Comparison of ENCODE assay signal across 24 cellular contexts in genomic region chr10:48484911-48485310, GRCh38.
"Had no signal": no experiment of that assay in that cellular context is flagged by ENCODE, and none has a peak within 500 bp of the region (broad histone marks: within the 10 kb centered on the region; RNA-seq: fewer than 3 reads in every experiment).

No MANE protein-coding gene starts in this region.

- H3K9me3 ChIP-seq: MG63, Peyer's patch, SJCRH30 had no signal

- DNase-seq: Karpas-422, KG1, MG63, NCI-H1092, NCI-H1105 treated with DMSO at 0.1 percent for 48 hours, NCI-H1417 treated with DMSO at 0.1 percent for 48 hours, NCI-H187, NCI-H2029, NCI-H2081 treated with DMSO at 0.1 percent for 48 hours, NCI-H2171, NCI-H226, NCI-H446, NCI-H510A, NCI-H524 treated with DMSO at 0.1 percent for 48 hours, NCI-H69, NCI-H774, PC-9, Peyer's patch, SHP77 treated with DMSO at 0.1 percent for 48 hours, SJCRH30 had no signal

- H3K36me3 ChIP-seq: MG63, Peyer's patch, SJCRH30 had no signal

- H2AFZ ChIP-seq: PC-9 had no signal

- ATAC-seq: Right ventricle myocardium inferior, SK-N-SH treated with all-trans-retinoic acid at 6 μM for 48 hours had no signal

- H3K27ac ChIP-seq: HL-60, PC-9, Peyer's patch, SJCRH30 had no signal

- H3K27me3 ChIP-seq: MG63, Peyer's patch, SJCRH30 had no signal

- FAIRE-seq: HTR-8/SVneo had no signal

- H3K4me2 ChIP-seq: PC-9 had no signal

- H3K4me1 ChIP-seq: Peyer's patch had no signal

- H3K4me3 ChIP-seq: MG63, PC-9, Peyer's patch, SJCRH30 had no signal
